In the genomic region with DNA sequence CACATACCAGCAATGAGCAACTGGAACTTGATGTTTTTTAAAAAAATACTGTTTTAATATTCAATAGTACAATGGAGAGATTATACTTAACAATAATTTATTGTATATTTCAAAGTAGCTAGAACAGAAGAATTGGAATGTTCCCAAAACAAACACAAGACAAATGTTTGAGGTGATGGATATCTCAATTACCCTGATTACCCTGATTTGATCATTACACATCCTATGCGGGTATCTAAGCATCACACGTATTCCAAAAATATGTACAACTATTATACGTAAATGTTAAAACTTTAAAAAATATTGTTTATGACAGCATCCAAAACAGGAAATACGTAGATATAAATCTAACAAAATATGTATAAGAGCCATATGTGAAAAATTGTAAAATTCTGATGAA, we compare ENCODE assay signal across 26 cellular contexts.
"Had no signal": no experiment of that assay in that cellular context is flagged by ENCODE, and none has a peak within 500 bp of the region (broad histone marks: within the 10 kb centered on the region; RNA-seq: fewer than 3 reads in every experiment).

No MANE protein-coding gene starts in this region.

- FAIRE-seq: colon, frontal cortex had no signal

- H3K27ac ChIP-seq: colonic mucosa, coronary artery, dorsolateral prefrontal cortex, epithelial cell of prostate, esophagus muscularis mucosa, esophagus squamous epithelium, foreskin keratinocyte, gastrocnemius medialis, gastroesophageal sphincter, heart left ventricle, heart right ventricle had no signal

- H3K27me3 ChIP-seq: colonic mucosa, dorsolateral prefrontal cortex, esophagus muscularis mucosa, esophagus squamous epithelium, foreskin keratinocyte, gastrocnemius medialis, gastroesophageal sphincter, heart left ventricle, heart right ventricle had no signal

- H3K9me3 ChIP-seq: colonic mucosa, esophagus squamous epithelium, gastrocnemius medialis had no signal

- DNase-seq: colonic mucosa; cortex of kidney; dorsolateral prefrontal cortex; effector CD4-positive, alpha-beta T cell; effector CD8-positive, alpha-beta T cell; effector memory CD4-positive, alpha-beta T cell; effector memory CD8-positive, alpha-beta T cell; endodermal cell; erythroblast; esophagus squamous epithelium; foreskin fibroblast; foreskin keratinocyte; foreskin melanocyte; gastrocnemius medialis; glutamatergic neuron; head of caudate nucleus; heart left ventricle; heart right ventricle had no signal

- ATAC-seq: effector memory CD8-positive, alpha-beta T cell; esophagus mucosa; foreskin keratinocyte; gastrocnemius medialis; gastroesophageal sphincter; heart left ventricle; heart right ventricle had no signal

- H3K27ac Mint-ChIP-seq: dendritic cell treated with granulocyte-macrophage colony-stimulating factor and Interleukin-4, amounts not matched to agents 40 ng/mL and 50 ng/mL, for 4 days; effector memory CD8-positive, alpha-beta T cell; endodermal cell had no signal

- H3K4me3 ChIP-seq: colonic mucosa, coronary artery, dorsolateral prefrontal cortex, esophagus muscularis mucosa, esophagus squamous epithelium, gastrocnemius medialis, gastroesophageal sphincter, heart left ventricle, heart right ventricle had no signal

- H3K4me3 Mint-ChIP-seq: dendritic cell treated with granulocyte-macrophage colony-stimulating factor and Interleukin-4, amounts not matched to agents 40 ng/mL and 50 ng/mL, for 4 days; effector memory CD8-positive, alpha-beta T cell; endodermal cell had no signal

- H3K27me3 Mint-ChIP-seq: dendritic cell treated with granulocyte-macrophage colony-stimulating factor and Interleukin-4, amounts not matched to agents 40 ng/mL and 50 ng/mL, for 4 days; effector memory CD8-positive, alpha-beta T cell had no signal

- H3K4me1 ChIP-seq: colonic mucosa, esophagus muscularis mucosa, esophagus squamous epithelium, foreskin keratinocyte, gastrocnemius medialis, gastroesophageal sphincter, heart left ventricle, heart right ventricle had no signal

- H3K36me3 ChIP-seq: colonic mucosa, esophagus muscularis mucosa, esophagus squamous epithelium, gastrocnemius medialis, gastroesophageal sphincter had no signal
